ENCODE assay signal across 1 cellular context in the genomic region with DNA sequence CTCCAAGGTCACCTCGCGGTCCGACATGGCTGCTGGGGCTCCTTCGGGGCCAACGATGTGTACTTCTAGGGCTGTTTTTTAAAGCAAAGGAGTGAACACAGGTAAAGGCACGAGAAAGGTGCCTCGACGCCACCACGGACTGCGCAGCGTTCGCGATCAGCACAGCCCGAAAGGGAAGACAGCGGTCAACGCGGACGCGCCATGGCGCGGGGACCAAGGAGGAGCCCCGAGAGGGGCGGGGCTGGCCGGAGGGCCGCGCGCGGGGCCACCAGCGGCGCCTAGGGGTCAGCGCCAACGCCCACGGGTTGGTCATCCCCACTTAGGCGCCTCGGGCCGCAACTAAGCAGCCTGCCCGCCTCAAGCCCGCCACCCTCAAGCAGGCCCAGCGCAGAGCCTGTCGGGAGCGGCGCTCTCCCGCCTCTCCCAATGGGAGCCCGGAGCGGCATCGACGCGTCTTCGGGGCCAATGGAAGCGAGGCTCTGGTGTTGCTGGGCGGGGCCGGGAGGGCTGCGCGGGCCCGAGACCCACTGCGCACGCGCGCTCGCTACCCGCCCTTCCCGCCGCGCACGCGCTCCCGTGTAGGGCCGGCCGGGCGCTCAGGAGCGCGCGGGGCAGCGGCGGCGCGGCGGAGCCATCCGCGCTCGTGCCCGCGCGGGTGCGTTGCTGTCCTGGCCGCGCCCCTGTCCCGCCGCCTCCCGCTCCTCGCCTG.
TF ChIP-seq lines count a peak whose summit lies in the region.

TSS of gene DIP2A (plus strand) at position 577 of the 709 bp plus-strand sequence. CDS start 241 bp downstream, outside the sequence.

TF ChIP-seq in H1, 55 proteins besides CTCF, POLR2A, EP300 and RAD21:
- TF ChIP-seq BRCA1 (IDR thresholded peaks at IDR 0.05; ENCODE audit: low read depth, low read length) (no peak), KDM4A (IDR thresholded peaks at IDR 0.05; ENCODE audit: low read depth, low read length, severe bottlenecking) (peak; percentile 80), EGR1 (IDR thresholded peaks at IDR 0.05; ENCODE audit: borderline replicate concordance, low read depth, low read length) (peak; percentile 95), SIN3A (conservative IDR thresholded peaks at IDR 0.05 in 1 of 2, IDR thresholded peaks at IDR 0.05 in 1 of 2; ENCODE audit: low read depth in 1 of 2, low read length in 2 of 2) (peak in 1 of 2 experiments; percentile 50; a peak in 2 of 4 replicates), BACH1 (IDR thresholded peaks at IDR 0.05; ENCODE audit: low read length) (peak; percentile 57; the same call in 1 of the 2 replicates), RFX5 (IDR thresholded peaks at IDR 0.05; ENCODE audit: borderline replicate concordance, low read depth, low read length) (peak; percentile 87), CREB1 (IDR thresholded peaks at IDR 0.05) (peak; percentile 52; the same call in 1 of the 2 replicates), NRF1 (IDR thresholded peaks at IDR 0.05; ENCODE audit: low read depth, low read length) (peak; percentile 64), MAX (IDR thresholded peaks at IDR 0.05) (peak; percentile 92), ATF3 (IDR thresholded peaks at IDR 0.05; ENCODE audit: insufficient read depth, low read depth, low read length) (no peak), ASH2L (IDR thresholded peaks at IDR 0.05; ENCODE audit: low read length) (peak; percentile 92), SP2 (IDR thresholded peaks at IDR 0.05; ENCODE audit: low read length) (no peak), TAF1 (IDR thresholded peaks at IDR 0.05; ENCODE audit: low read depth, low read length) (peak; percentile 73), E2F6 (IDR thresholded peaks at IDR 0.05) (peak; percentile 86), SRF (IDR thresholded peaks at IDR 0.05; ENCODE audit: low read depth, low read length) (0 out of 2 replicates have a peak, but pooled peaks have one; percentile 43), CEBPB (IDR thresholded peaks at IDR 0.05; ENCODE audit: low read depth, low read length) (no peak), SUZ12 (IDR thresholded peaks at IDR 0.05; ENCODE audit: low read length) (peak; percentile 43; the same call in 1 of the 2 replicates), GTF2F1 (IDR thresholded peaks at IDR 0.05; ENCODE audit: borderline replicate concordance, low read depth, low read length) (0 out of 2 replicates have a peak, but pooled peaks have one; percentile 32), PHF8 (conservative IDR thresholded peaks at IDR 0.05; ENCODE audit: low read depth, low read length) (peak; percentile 78), SP1 (IDR thresholded peaks at IDR 0.05; ENCODE audit: low read depth, low read length) (peak; percentile 80), TBP (IDR thresholded peaks at IDR 0.05; ENCODE audit: low read depth, low read length) (peak; percentile 69), POLR2AphosphoS5 (IDR thresholded peaks at IDR 0.05; ENCODE audit: low read depth, low read length) (peak; percentile 51)
- TF ChIP-seq, protein P1, sequence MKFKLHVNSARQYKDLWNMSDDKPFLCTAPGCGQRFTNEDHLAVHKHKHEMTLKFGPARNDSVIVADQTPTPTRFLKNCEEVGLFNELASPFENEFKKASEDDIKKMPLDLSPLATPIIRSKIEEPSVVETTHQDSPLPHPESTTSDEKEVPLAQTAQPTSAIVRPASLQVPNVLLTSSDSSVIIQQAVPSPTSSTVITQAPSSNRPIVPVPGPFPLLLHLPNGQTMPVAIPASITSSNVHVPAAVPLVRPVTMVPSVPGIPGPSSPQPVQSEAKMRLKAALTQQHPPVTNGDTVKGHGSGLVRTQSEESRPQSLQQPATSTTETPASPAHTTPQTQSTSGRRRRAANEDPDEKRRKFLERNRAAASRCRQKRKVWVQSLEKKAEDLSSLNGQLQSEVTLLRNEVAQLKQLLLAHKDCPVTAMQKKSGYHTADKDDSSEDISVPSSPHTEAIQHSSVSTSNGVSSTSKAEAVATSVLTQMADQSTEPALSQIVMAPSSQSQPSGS (IDR thresholded peaks at IDR 0.05; ENCODE audit: low read length), result no peak
TF ChIP-seq in H1: peak in this region for 18.
